27 cellular contexts compared by ENCODE assay signal in genomic region chr9:26811106-26811505, GRCh38.
"Had no signal": no experiment of that assay in that cellular context is flagged by ENCODE, and none has a peak within 500 bp of the region (broad histone marks: within the 10 kb centered on the region; RNA-seq: fewer than 3 reads in every experiment).

No MANE protein-coding gene starts in this region.

- DNase-seq: activated CD4-positive, alpha-beta T cell treated with anti-CD3 and anti-CD28 coated beads for 4 hours; activated CD4-positive, alpha-beta T cell treated with anti-CD3 and anti-CD28 coated beads, Interleukin-2, amount 50 U/mL, for 4 hours; activated effector memory CD4-positive, alpha-beta T cell treated with Interleukin-2 at 50 U/mL for 16 hours; activated naive CD4-positive, alpha-beta T cell treated with Interleukin-2 at 50 U/mL for 16 hours; activated T-cell treated with anti-CD3 and anti-CD28 coated beads for 4 hours; amniotic stem cell; brain microvascular endothelial cell; dorsolateral prefrontal cortex; effector memory CD8-positive, alpha-beta T cell; head of caudate nucleus; hippocampal formation; midbrain; naive thymus-derived CD4-positive, alpha-beta T cell; pancreas; sigmoid colon; stimulated activated CD4-positive, alpha-beta T cell treated with anti-CD3 and anti-CD28 coated beads, Interleukin-15, amount 100 ng/mL, for 24 hours; stimulated activated CD4-positive, alpha-beta T cell treated with anti-CD3 and anti-CD28 coated beads, Interleukin-2, amount 100 ng/mL, for 24 hours; stimulated activated naive CD4-positive, alpha-beta T cell; T-helper 1 cell; tibial artery; upper lobe of right lung had no signal

- H3K4me3 Mint-ChIP-seq: effector memory CD8-positive, alpha-beta T cell; naive thymus-derived CD4-positive, alpha-beta T cell; T-helper 2 cell treated with Interferon-gamma antibody and Interleukin-4, amounts not matched to agents 5 μg/mL and 100 μg/mL, for 36 hours had no signal

- H3K4me3 ChIP-seq: coronary artery, dorsolateral prefrontal cortex, pancreas, prostate gland, sigmoid colon, suprapubic skin, tibial artery, upper lobe of right lung had no signal

- H3K9me3 ChIP-seq: pancreas, prostate gland, sigmoid colon, suprapubic skin, tibial artery, upper lobe of right lung had no signal

- ATAC-seq: effector memory CD8-positive, alpha-beta T cell; naive thymus-derived CD4-positive, alpha-beta T cell; pancreas; upper lobe of right lung had no signal

- H3K4me1 ChIP-seq: pancreas, prostate gland, sigmoid colon, suprapubic skin, tibial artery, upper lobe of right lung had no signal

- H3K27ac Mint-ChIP-seq: effector memory CD8-positive, alpha-beta T cell; naive thymus-derived CD4-positive, alpha-beta T cell; T-helper 2 cell treated with Interferon-gamma antibody and Interleukin-4, amounts not matched to agents 5 μg/mL and 100 μg/mL, for 36 hours had no signal

- FAIRE-seq: astrocyte, keratinocyte had no signal

- H3K27me3 ChIP-seq: brain microvascular endothelial cell, dorsolateral prefrontal cortex, pancreas, sigmoid colon, suprapubic skin, tibial artery, upper lobe of right lung had no signal

- H3K27ac ChIP-seq: brain microvascular endothelial cell, coronary artery, dorsolateral prefrontal cortex, pancreas, prostate gland, sigmoid colon, suprapubic skin, tibial artery, upper lobe of right lung had no signal

- H3K4me1 Mint-ChIP-seq: naive thymus-derived CD4-positive, alpha-beta T cell had no signal

- H3K9me3 Mint-ChIP-seq: effector memory CD8-positive, alpha-beta T cell; naive thymus-derived CD4-positive, alpha-beta T cell; T-helper 2 cell treated with Interferon-gamma antibody and Interleukin-4, amounts not matched to agents 5 μg/mL and 100 μg/mL, for 36 hours had no signal

- H3K36me3 ChIP-seq: brain microvascular endothelial cell, pancreas, prostate gland, sigmoid colon, suprapubic skin, tibial artery, upper lobe of right lung had no signal
